1 cellular context compared by ENCODE assay signal in the genomic region with DNA sequence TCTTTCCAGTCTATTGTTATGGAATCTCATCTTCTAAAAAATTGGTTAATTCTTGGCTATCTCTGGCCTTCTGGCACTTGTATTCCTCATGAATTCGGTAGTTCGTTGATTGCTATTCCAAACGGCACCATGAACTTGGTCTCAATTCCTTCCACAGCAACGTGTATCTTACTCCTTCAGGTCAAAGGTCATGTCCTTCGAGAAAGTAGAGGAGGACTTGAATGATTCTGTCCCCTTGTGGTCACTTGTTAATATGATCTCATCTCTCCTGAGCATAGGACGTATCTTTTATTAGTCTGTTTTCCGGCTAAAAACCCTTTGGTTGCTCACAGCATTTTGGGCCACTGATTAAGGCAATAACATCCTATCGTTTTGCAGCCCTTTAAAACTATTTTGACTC.
TF ChIP-seq lines count a peak whose summit lies in the region.

No MANE protein-coding gene starts in this region.

TF ChIP-seq in HepG2, 621 proteins besides CTCF, POLR2A, EP300 and RAD21:
- TF ChIP-seq PPARG (CRISPR knock-in tag; conservative IDR thresholded peaks at IDR 0.05) (peak; percentile 72; the same call in 1 of the 2 replicates), ZNF570 (CRISPR knock-in tag; IDR thresholded peaks at IDR 0.05; ENCODE audit: borderline replicate concordance) (no peak), STAG1 (CRISPR knock-in tag; IDR thresholded peaks at IDR 0.05) (peak; percentile 37; the same call in 1 of the 2 replicates), SMC3 (IDR thresholded peaks at IDR 0.05; ENCODE audit: low read length) (peak; percentile 6; the same call in 1 of the 2 replicates), ZNF703 (CRISPR knock-in tag; IDR thresholded peaks at IDR 0.05; ENCODE audit: borderline replicate concordance) (no peak), NR2C2 (CRISPR knock-in tag; IDR thresholded peaks at IDR 0.05; ENCODE audit: borderline replicate concordance) (peak; percentile 45; the same call in 1 of the 2 replicates), ZNF883 (CRISPR knock-in tag; IDR thresholded peaks at IDR 0.05; ENCODE audit: not compliant biosample characterization) (no peak), ZSCAN29 (CRISPR knock-in tag; conservative IDR thresholded peaks at IDR 0.05) (no peak), ZNF672 (CRISPR knock-in tag; IDR thresholded peaks at IDR 0.05) (no peak), TCF7 (IDR thresholded peaks at IDR 0.05; ENCODE audit: low read depth) (no peak), BORCS8-MEF2B (CRISPR knock-in tag; IDR thresholded peaks at IDR 0.05) (no peak), ZNF460 (CRISPR knock-in tag; IDR thresholded peaks at IDR 0.05; ENCODE audit: borderline replicate concordance) (no peak), RNF219 (CRISPR knock-in tag; IDR thresholded peaks at IDR 0.05) (no peak), NR2F6 (IDR thresholded peaks at IDR 0.05) (peak; percentile 83), NR2F6 (CRISPR knock-in tag; IDR thresholded peaks at IDR 0.05) (peak; percentile 90)
- TF ChIP-seq, protein P1, sequence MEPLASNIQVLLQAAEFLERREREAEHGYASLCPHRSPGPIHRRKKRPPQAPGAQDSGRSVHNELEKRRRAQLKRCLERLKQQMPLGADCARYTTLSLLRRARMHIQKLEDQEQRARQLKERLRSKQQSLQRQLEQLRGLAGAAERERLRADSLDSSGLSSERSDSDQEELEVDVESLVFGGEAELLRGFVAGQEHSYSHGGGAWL (CRISPR knock-in tag; IDR thresholded peaks at IDR 0.05), result no peak
